In genomic region chr10:67173787-67174186, GRCh38 we compare ENCODE assay signal across 7 cellular contexts.
"Had no signal": no experiment of that assay in that cellular context is flagged by ENCODE, and none has a peak within 500 bp of the region (broad histone marks: within the 10 kb centered on the region; RNA-seq: fewer than 3 reads in every experiment).

No MANE protein-coding gene starts in this region.

- FAIRE-seq: HTR-8/SVneo, K562 had no signal

- H3K27ac ChIP-seq: HL-60, KMS-11 had no signal

- H3K4me3 ChIP-seq: K562 had no signal

- ATAC-seq: K562 had no signal

- DNase-seq: IMR-90, KBM-7, KG1 had no signal

- H3K9ac ChIP-seq: KMS-11 had no signal

- H3K4me2 ChIP-seq: KMS-11 had no signal
